In the genomic region with DNA sequence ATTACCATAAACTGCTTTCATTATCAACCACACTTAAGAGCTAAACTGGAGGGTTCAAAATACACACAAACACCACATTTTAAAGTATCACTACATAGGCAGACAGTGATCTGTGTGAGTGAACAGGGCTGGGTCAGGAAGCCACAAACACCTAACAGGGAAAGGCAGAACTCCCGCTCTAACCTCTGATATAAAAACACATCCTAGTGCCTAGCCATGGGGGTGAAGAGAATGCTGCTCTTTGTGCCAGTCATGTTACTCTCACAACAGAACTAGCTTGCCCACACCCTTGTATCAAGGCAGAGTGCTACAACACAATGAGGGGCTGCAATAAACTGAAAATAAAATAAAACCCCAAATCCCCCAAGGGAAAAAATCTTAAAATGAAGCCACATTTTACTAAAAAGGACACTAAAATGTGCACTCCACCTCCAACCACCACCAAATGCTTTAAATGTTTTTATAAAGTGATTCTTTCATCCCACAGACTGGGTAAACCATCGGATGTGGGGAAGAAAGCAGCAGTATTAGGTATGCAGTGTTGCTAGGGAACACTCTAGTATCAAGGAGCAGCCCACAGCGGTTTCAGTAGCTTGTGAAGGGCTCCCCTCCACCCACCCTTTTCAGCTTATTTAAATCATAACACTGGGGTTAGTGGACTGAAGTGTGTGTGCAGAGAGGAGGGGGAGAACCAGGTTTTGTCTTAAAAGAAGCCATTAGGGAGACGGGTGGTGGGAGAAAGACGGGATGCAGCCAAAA, we compare ENCODE assay signal across 8 cellular contexts.
DNase-seq lines count a peak whose midpoint lies in the region; ATAC-seq lines count a peak whose summit lies in the region.

No MANE protein-coding gene starts in this region.

- H3K9me3 Mint-ChIP-seq in activated naive CD4-positive, alpha-beta T cell treated with anti-CD3 and anti-CD28 coated beads, Interleukin-2, amount 10 ng/mL, durations not matched to agents 7 days and 5 days: no peaks in the 10 kb centered on the region
- no peaks in the 10 kb centered on the region for H3K9me3 Mint-ChIP-seq in stimulated activated memory B cell treated with anti-CD40 and anti-IgM and Interleukin-4, amounts not matched to agents 10 μg/mL and 1 μg/mL and 100 μg/mL, for 72 hours

- CTCF ChIA-PET in activated naive CD4-positive, alpha-beta T cell treated with anti-CD3 and anti-CD28 coated beads, Interleukin-2, amount 10 ng/mL, durations not matched to agents 7 days and 5 days (lab: Charles Lee): no interaction called here

- H3K4me3 ChIP-seq in HUES48 (ENCODE audit: low read depth, low read length) (no peak overlapping the region), neuron (ENCODE audit: low read length) (peak overlapping the region; percentile 32)

- H3K9me3 ChIP-seq in HUES48 (ENCODE audit: control insufficient read depth, insufficient read depth, low read length): no peaks in the 10 kb centered on the region
- no peaks in the 10 kb centered on the region for H3K9me3 ChIP-seq in neuron (ENCODE audit: low read length)

- peak overlapping the region; percentile 23 for H3K4me3 Mint-ChIP-seq in activated naive CD4-positive, alpha-beta T cell treated with anti-CD3 and anti-CD28 coated beads, Interleukin-2, amount 10 ng/mL, durations not matched to agents 7 days and 5 days
- no peak overlapping the region for H3K4me3 Mint-ChIP-seq in stimulated activated memory B cell treated with anti-CD40 and anti-IgM and Interleukin-4, amounts not matched to agents 10 μg/mL and 1 μg/mL and 100 μg/mL, for 72 hours

- DNase-seq in activated naive CD4-positive, alpha-beta T cell treated with anti-CD3 and anti-CD28 coated beads, Interleukin-2, amount 10 ng/mL, durations not matched to agents 7 days and 5 days: peak; percentile 49
- DNase-seq in NCI-H2196 treated with DMSO at 0.1 percent for 48 hours (lab: John Stamatoyannopoulos, UW; ENCODE audit: unreplicated experiment) (no peak), KBM-7 (no peak), T1000 (lab: John Stamatoyannopoulos, UW) (no peak)

- H3K27me3 ChIP-seq in HUES48 (ENCODE audit: control insufficient read depth, insufficient read depth, low read length) (no peaks in the 10 kb centered on the region), neuron (ENCODE audit: insufficient read depth, low read length) (no peaks in the 10 kb centered on the region)

- H3K4me1 ChIP-seq in HUES48 (ENCODE audit: control insufficient read depth, insufficient read depth, low read length) (peaks cover 17% of the 10 kb centered on the region; the same call in 1 of the 2 replicates), neuron (ENCODE audit: insufficient read depth, low read length) (peaks cover 35% of the 10 kb centered on the region)

- peak overlapping the region; percentile 7 for H2AFZ ChIP-seq in neuron (ENCODE audit: low read depth, low read length)

- H3K36me3 ChIP-seq in HUES48 (ENCODE audit: control insufficient read depth, insufficient read depth, low read length) (peaks cover 31% of the 10 kb centered on the region), neuron (ENCODE audit: insufficient read depth, low read length) (peaks cover 18% of the 10 kb centered on the region)

- H3K27me3 Mint-ChIP-seq in activated naive CD4-positive, alpha-beta T cell treated with anti-CD3 and anti-CD28 coated beads, Interleukin-2, amount 10 ng/mL, durations not matched to agents 7 days and 5 days: no peaks in the 10 kb centered on the region
- no peaks in the 10 kb centered on the region for H3K27me3 Mint-ChIP-seq in stimulated activated memory B cell treated with anti-CD40 and anti-IgM and Interleukin-4, amounts not matched to agents 10 μg/mL and 1 μg/mL and 100 μg/mL, for 72 hours

- H3K36me3 Mint-ChIP-seq in activated naive CD4-positive, alpha-beta T cell treated with anti-CD3 and anti-CD28 coated beads, Interleukin-2, amount 10 ng/mL, durations not matched to agents 7 days and 5 days: peaks cover 37% of the 10 kb centered on the region
- H3K36me3 Mint-ChIP-seq in stimulated activated memory B cell treated with anti-CD40 and anti-IgM and Interleukin-4, amounts not matched to agents 10 μg/mL and 1 μg/mL and 100 μg/mL, for 72 hours: peaks cover 65% of the 10 kb centered on the region

- peaks cover 13% of the 10 kb centered on the region for H3K4me1 Mint-ChIP-seq in activated naive CD4-positive, alpha-beta T cell treated with anti-CD3 and anti-CD28 coated beads, Interleukin-2, amount 10 ng/mL, durations not matched to agents 7 days and 5 days
- H3K4me1 Mint-ChIP-seq in stimulated activated memory B cell treated with anti-CD40 and anti-IgM and Interleukin-4, amounts not matched to agents 10 μg/mL and 1 μg/mL and 100 μg/mL, for 72 hours: no peaks in the 10 kb centered on the region

- peak overlapping the region; percentile 81 for H3K27ac Mint-ChIP-seq in activated naive CD4-positive, alpha-beta T cell treated with anti-CD3 and anti-CD28 coated beads, Interleukin-2, amount 10 ng/mL, durations not matched to agents 7 days and 5 days
- no peak overlapping the region for H3K27ac Mint-ChIP-seq in stimulated activated memory B cell treated with anti-CD40 and anti-IgM and Interleukin-4, amounts not matched to agents 10 μg/mL and 1 μg/mL and 100 μg/mL, for 72 hours

- peak overlapping the region; percentile 5 for H3K27ac ChIP-seq in HUES48 (ENCODE audit: low read depth, low read length)

- in situ Hi-C loops in KBM-7 (cut with MboI; ENCODE audit: low pct_unique_long_range_greater_than_20kb, low sequenced_read_pairs): no loop called here

- no peak overlapping the region for H3K9ac ChIP-seq in HUES48 (ENCODE audit: low read depth, low read length)

- ATAC-seq in GM18867 (IDR thresholded peaks at IDR 0.05; ENCODE audit: unreplicated experiment): peak; percentile 95
- ATAC-seq in stimulated activated memory B cell treated with anti-CD40 and anti-IgM and Interleukin-4, amounts not matched to agents 10 μg/mL and 1 μg/mL and 100 μg/mL, for 72 hours: no peak
